Comparison of ENCODE assay signal across 8 cellular contexts in genomic region chr4:159487284-159487747, GRCh38.
DNase-seq lines count a peak whose midpoint lies in the region; ATAC-seq and FAIRE-seq lines count a peak whose summit lies in the region.

No MANE protein-coding gene starts in this region.

- no peak overlapping the region for H3K4me2 ChIP-seq in Karpas-422 (ENCODE audit: low read depth, low read length, poor library complexity, severe bottlenecking)

- H4K20me1 ChIP-seq in Karpas-422 (ENCODE audit: insufficient read depth, low read depth, low read length) = no peaks in the 10 kb centered on the region

- ATAC-seq in left colon = peak; percentile 81

- H2AFZ ChIP-seq in Karpas-422 (ENCODE audit: low read length) = no peak overlapping the region

- H3K79me2 ChIP-seq in Karpas-422 (ENCODE audit: low read length) = no peaks in the 10 kb centered on the region

- DNase-seq in GM04503 (ENCODE audit: low read depth) = peak; percentile 11
- peak; percentile 49 for DNase-seq in H7
- DNase-seq in Karpas-422 = peak; percentile 84
- DNase-seq in SHP77 treated with DMSO at 0.1 percent for 48 hours (lab: John Stamatoyannopoulos, UW) = peak; percentile 58
- peak; percentile 91 for DNase-seq in cerebellar cortex (ENCODE audit: low spot score)
- DNase-seq in left colon = peak in 1 of 2 donors; percentile 17
- peak; percentile 60 for DNase-seq in stromal cell of bone marrow (ENCODE audit: low read depth)

- H3K27me3 ChIP-seq in H7 (ENCODE audit: control insufficient read depth, insufficient read depth, low read length) (no peaks in the 10 kb centered on the region), Karpas-422 (ENCODE audit: low read length) (no peaks in the 10 kb centered on the region)

- H3K9me3 ChIP-seq in Karpas-422 (ENCODE audit: low read length) = no peaks in the 10 kb centered on the region

- H3K36me3 ChIP-seq in H7 (replicated peaks; ENCODE audit: control insufficient read depth, insufficient read depth, low read length) (no peaks in the 10 kb centered on the region; the same call in 1 of the 2 replicates), Karpas-422 (ENCODE audit: insufficient read depth, low read length) (no peaks in the 10 kb centered on the region)

- intact Hi-C loops in left colon (cut with DNase I, micrococcal nuclease) = no loop called here

- H3K9ac ChIP-seq in Karpas-422 (ENCODE audit: low read length) = no peak overlapping the region

- H3K9me2 ChIP-seq in Karpas-422 (replicated peaks; ENCODE audit: insufficient read depth, low read length) = no peaks in the 10 kb centered on the region

- no peak overlapping the region for H3K27ac ChIP-seq in Karpas-422 (ENCODE audit: low read length)

- H3K4me1 ChIP-seq in Karpas-422 (ENCODE audit: low read length) = no peaks in the 10 kb centered on the region

- H3K4me3 ChIP-seq in H7 (ENCODE audit: insufficient read depth, low read depth, low read length) = no peak overlapping the region
- H3K4me3 ChIP-seq in Karpas-422 (ENCODE audit: low read length) = no peak overlapping the region

- peak; percentile 78 for FAIRE-seq in A204.1 (lab: Jason Lieb, UNC)
